Comparison of ENCODE assay signal across 32 cellular contexts in genomic region chr1:2090216-2090890, GRCh38.
"Had no signal": no experiment of that assay in that cellular context is flagged by ENCODE, and none has a peak within 500 bp of the region (broad histone marks: within the 10 kb centered on the region; RNA-seq: fewer than 3 reads in every experiment).

No MANE protein-coding gene starts in this region.

- H3K36me3 Mint-ChIP-seq: activated naive CD4-positive, alpha-beta T cell treated with anti-CD3 and anti-CD28 coated beads, Interleukin-2, amount 50 U/mL, for 24 hours; activated naive CD8-positive, alpha-beta T cell treated with anti-CD3 and anti-CD28 coated beads for 36 hours had no signal

- H3K27ac ChIP-seq: adrenal gland, body of pancreas, colonic mucosa, esophagus squamous epithelium, gastroesophageal sphincter, WERI-Rb-1 had no signal

- H3K4me1 Mint-ChIP-seq: endodermal cell had no signal

- H3K9me3 Mint-ChIP-seq: activated B cell treated with CpG ODN at 0.5 μM for 24 hours; activated CD8-positive, alpha-beta T cell treated with anti-CD3 and anti-CD28 coated beads for 36 hours; activated naive CD4-positive, alpha-beta T cell treated with anti-CD3 and anti-CD28 coated beads for 36 hours; activated naive CD4-positive, alpha-beta T cell treated with anti-CD3 and anti-CD28 coated beads, Interleukin-2, amount 50 U/mL, for 24 hours; activated naive CD8-positive, alpha-beta T cell treated with anti-CD3 and anti-CD28 coated beads for 36 hours; activated naive CD8-positive, alpha-beta T cell treated with anti-CD3 and anti-CD28 coated beads, Interleukin-2, amount 50 U/mL, for 24 hours; activated T-helper 1 cell treated with anti-CD3 and anti-CD28 coated beads, Interleukin-12 subunit alpha, Interleukin-12 subunit beta, Interleukin-2, Interleukin-4 antibody, amounts not matched to agents 30 ng/mL and 10 ng/mL and 1 ng/mL, durations not matched to agents 14 hours and 24 hours and 36 hours; activated T-helper 2 cell treated with anti-CD3 and anti-CD28 coated beads, Interferon-gamma antibody, Interleukin-2, Interleukin-4, amounts not matched to agents 10 μg/mL and 5 μg/mL and 100 μg/mL, durations not matched to agents 14 hours and 24 hours and 36 hours; endodermal cell; T-helper 2 cell treated with Interferon-gamma antibody and Interleukin-4, amounts not matched to agents 5 μg/mL and 100 μg/mL, for 36 hours had no signal

- H3K36me3 ChIP-seq: adrenal gland, colonic mucosa, gastroesophageal sphincter, WERI-Rb-1 had no signal

- H3K27ac Mint-ChIP-seq: activated B cell treated with CpG ODN at 0.5 μM for 24 hours; activated CD8-positive, alpha-beta T cell treated with anti-CD3 and anti-CD28 coated beads for 36 hours; activated naive CD4-positive, alpha-beta T cell treated with anti-CD3 and anti-CD28 coated beads for 36 hours; activated naive CD4-positive, alpha-beta T cell treated with anti-CD3 and anti-CD28 coated beads, Interleukin-2, amount 50 U/mL, for 24 hours; activated naive CD8-positive, alpha-beta T cell treated with anti-CD3 and anti-CD28 coated beads for 36 hours; activated naive CD8-positive, alpha-beta T cell treated with anti-CD3 and anti-CD28 coated beads, Interleukin-2, amount 50 U/mL, for 24 hours; activated T-helper 1 cell treated with anti-CD3 and anti-CD28 coated beads, Interleukin-12 subunit alpha, Interleukin-12 subunit beta, Interleukin-2, Interleukin-4 antibody, amounts not matched to agents 30 ng/mL and 10 ng/mL and 1 ng/mL, durations not matched to agents 14 hours and 24 hours and 36 hours; activated T-helper 2 cell treated with anti-CD3 and anti-CD28 coated beads, Interferon-gamma antibody, Interleukin-2, Interleukin-4, amounts not matched to agents 10 μg/mL and 5 μg/mL and 100 μg/mL, durations not matched to agents 14 hours and 24 hours and 36 hours; T-helper 17 cell; T-helper 2 cell treated with Interferon-gamma antibody and Interleukin-4, amounts not matched to agents 5 μg/mL and 100 μg/mL, for 36 hours had no signal

- H3K4me3 Mint-ChIP-seq: activated B cell treated with CpG ODN at 0.5 μM for 24 hours; activated CD8-positive, alpha-beta T cell treated with anti-CD3 and anti-CD28 coated beads for 36 hours; activated naive CD4-positive, alpha-beta T cell treated with anti-CD3 and anti-CD28 coated beads for 36 hours; activated naive CD4-positive, alpha-beta T cell treated with anti-CD3 and anti-CD28 coated beads, Interleukin-2, amount 50 U/mL, for 24 hours; activated naive CD8-positive, alpha-beta T cell treated with anti-CD3 and anti-CD28 coated beads for 36 hours; activated naive CD8-positive, alpha-beta T cell treated with anti-CD3 and anti-CD28 coated beads, Interleukin-2, amount 50 U/mL, for 24 hours; activated T-helper 1 cell treated with anti-CD3 and anti-CD28 coated beads, Interleukin-12 subunit alpha, Interleukin-12 subunit beta, Interleukin-2, Interleukin-4 antibody, amounts not matched to agents 30 ng/mL and 10 ng/mL and 1 ng/mL, durations not matched to agents 14 hours and 24 hours and 36 hours; endodermal cell; T-helper 17 cell; T-helper 2 cell treated with Interferon-gamma antibody and Interleukin-4, amounts not matched to agents 5 μg/mL and 100 μg/mL, for 36 hours had no signal

- H3K4me1 ChIP-seq: body of pancreas, colonic mucosa, esophagus squamous epithelium, gastroesophageal sphincter had no signal

- H3K4me3 ChIP-seq: adrenal gland, body of pancreas, colonic mucosa, esophagus squamous epithelium, gastroesophageal sphincter had no signal

- H3K27me3 Mint-ChIP-seq: activated B cell treated with CpG ODN at 0.5 μM for 24 hours; activated CD8-positive, alpha-beta T cell treated with anti-CD3 and anti-CD28 coated beads for 36 hours; activated naive CD4-positive, alpha-beta T cell treated with anti-CD3 and anti-CD28 coated beads, Interleukin-2, amount 50 U/mL, for 24 hours; activated naive CD8-positive, alpha-beta T cell treated with anti-CD3 and anti-CD28 coated beads for 36 hours; activated naive CD8-positive, alpha-beta T cell treated with anti-CD3 and anti-CD28 coated beads, Interleukin-2, amount 50 U/mL, for 24 hours; T-helper 17 cell had no signal

- H3K27me3 ChIP-seq: adrenal gland, body of pancreas, colonic mucosa had no signal

- H3K9me3 ChIP-seq: adrenal gland, body of pancreas, colonic mucosa, esophagus squamous epithelium, gastroesophageal sphincter had no signal

- DNase-seq: activated B cell treated with CpG ODN at 0.5 μM for 24 hours; activated CD4-positive, alpha-beta T cell treated with anti-CD3 and anti-CD28 coated beads for 48 hours; activated CD4-positive, alpha-beta T cell treated with anti-CD3 and anti-CD28 coated beads, Interleukin-2, amount 50 U/mL, for 1 hour; activated CD4-positive, alpha-beta T cell treated with anti-CD3 and anti-CD28 coated beads, Interleukin-2, amount 50 U/mL, for 48 hours; activated CD8-positive, alpha-beta memory T cell treated with anti-CD3 and anti-CD28 coated beads for 24 hours; activated CD8-positive, alpha-beta T cell treated with anti-CD3 and anti-CD28 coated beads for 36 hours; activated effector memory CD4-positive, alpha-beta T cell treated with anti-CD3 and anti-CD28 coated beads, Interleukin-2, amount 50 U/mL, for 16 hours; activated naive CD4-positive, alpha-beta T cell treated with anti-CD3 and anti-CD28 coated beads for 36 hours; activated naive CD8-positive, alpha-beta T cell treated with anti-CD3 and anti-CD28 coated beads for 36 hours; activated naive CD8-positive, alpha-beta T cell treated with anti-CD3 and anti-CD28 coated beads, Interleukin-2, amount 50 U/mL, for 24 hours; activated T-cell treated with anti-CD3 and anti-CD28 coated beads, Interleukin-2, amount 50 U/mL, for 48 hours; adrenal gland; amygdala; aorta; body of pancreas; central memory CD4-positive, alpha-beta T cell; cerebellar nuclear complex; colonic mucosa; effector memory CD4-positive, alpha-beta T cell; endodermal cell; erythroblast; esophagus squamous epithelium; foreskin melanocyte; T-helper 1 cell; T-helper 17 cell; T1000; WERI-Rb-1 had no signal
